In genomic region chr16:69240336-69240735, GRCh38 we compare ENCODE assay signal across 16 cellular contexts. TPM values are rescaled to one million over a fixed set of nuclear protein-coding genes. Genes with fewer than 3 reads are reported as not detected.
DNase-seq lines count a peak whose midpoint lies in the region; ATAC-seq and TF ChIP-seq lines count a peak whose summit lies in the region.
"Had no signal": no experiment of that assay in that cellular context is flagged by ENCODE, and none has a peak within 500 bp of the region (broad histone marks: within the 10 kb centered on the region; RNA-seq: fewer than 3 reads in every experiment).

No MANE protein-coding gene starts in this region.

- no peak overlapping the region for H3K4me3 ChIP-seq in IMR-90 (ENCODE audit: insufficient read depth, low read depth, low read length)
- H3K4me3 ChIP-seq in choroid plexus epithelial cell (ENCODE audit: low read depth, low read length): no peak overlapping the region
- peak overlapping the region in 1 of 2 experiments; percentile 32 for H3K4me3 ChIP-seq in mesenchymal stem cell (ENCODE audit: insufficient read depth in 1 of 2, low read depth in 1 of 2, low read length in 2 of 2)
- H3K4me3 ChIP-seq: GM12878, K562, SJSA1 had no signal

- H3K23ac ChIP-seq in IMR-90 (ENCODE audit: low read depth, low read length): peak overlapping the region; percentile 65; the same call in 1 of the 2 replicates
- no peak overlapping the region for H3K23ac ChIP-seq in mesenchymal stem cell (ENCODE audit: low read length in 2 of 2)

- no peak overlapping the region for H3K18ac ChIP-seq in IMR-90 (ENCODE audit: low read depth, low read length)
- H3K18ac ChIP-seq in mesenchymal stem cell (ENCODE audit: low read depth in 1 of 2, low read length in 2 of 2): no peak overlapping the region

- no peak overlapping the region for H4K91ac ChIP-seq in IMR-90 (ENCODE audit: insufficient read depth, low read depth, low read length)
- H4K91ac ChIP-seq in mesenchymal stem cell (ENCODE audit: low read length): no peak overlapping the region

- H2BK15ac ChIP-seq in IMR-90 (ENCODE audit: low read depth, low read length): no peak overlapping the region
- no peak overlapping the region for H2BK15ac ChIP-seq in mesenchymal stem cell (ENCODE audit: low read depth, poor library complexity, severe bottlenecking)

- no peak overlapping the region for H2BK20ac ChIP-seq in IMR-90 (ENCODE audit: low read depth, low read length)

- TF ChIP-seq RAD21 in IMR-90 (IDR thresholded peaks at IDR 0.05; ENCODE audit: low read length): no peak

- no peak overlapping the region for H2AK5ac ChIP-seq in IMR-90 (ENCODE audit: low read depth, low read length)
- H2AK5ac ChIP-seq in mesenchymal stem cell (ENCODE audit: low read length, severe bottlenecking): no peak overlapping the region

- intact Hi-C loops in IMR-90 (cut with micrococcal nuclease): no loop called here
- intact Hi-C loops in left cardiac atrium (cut with DNase I): no loop called here

- H2BK5ac ChIP-seq in IMR-90 (ENCODE audit: low read depth, low read length, poor library complexity, severe bottlenecking) (peak overlapping the region; percentile 71), mesenchymal stem cell (ENCODE audit: low read depth, low read length, poor library complexity, severe bottlenecking) (no peak overlapping the region)

- H3K9ac ChIP-seq in IMR-90 (ENCODE audit: low read depth, low read length): no peak overlapping the region
- H3K9ac ChIP-seq in mesenchymal stem cell (ENCODE audit: low read length): peak overlapping the region; percentile 16

- H3K4me1 ChIP-seq in IMR-90 (ENCODE audit: control insufficient read depth, insufficient read depth, low read length): peaks cover 24% of the 10 kb centered on the region
- H3K4me1 ChIP-seq in mesenchymal stem cell (ENCODE audit: control insufficient read depth, insufficient read depth, low read depth, low read length): no peaks in the 10 kb centered on the region
- H3K4me1 ChIP-seq: SJSA1 had no signal

- no TSS peak for BruUV-seq in IMR-90 (replicated peaks; lab: Mats Ljungman, UMichigan)

- H3K9me3 ChIP-seq in IMR-90 (ENCODE audit: control insufficient read depth, insufficient read depth, low read length) (no peaks in the 10 kb centered on the region), mesenchymal stem cell (ENCODE audit: control insufficient read depth, low read length) (no peaks in the 10 kb centered on the region)
- H3K9me3 ChIP-seq: SJSA1 had no signal

- H3K4me2 ChIP-seq in IMR-90 (ENCODE audit: low read depth, low read length): peak overlapping the region; percentile 43; the same call in 1 of the 2 replicates
- H3K4me2 ChIP-seq in mesenchymal stem cell (ENCODE audit: low read length, poor library complexity, severe bottlenecking): no peak overlapping the region

- peaks cover 16% of the 10 kb centered on the region for H3K9me1 ChIP-seq in IMR-90 (ENCODE audit: insufficient read depth, low read length)

- in situ Hi-C loops in IMR-90 (cut with MboI; ENCODE audit: low sequenced_read_pairs): no loop called here

- no peak overlapping the region for H3K56ac ChIP-seq in IMR-90 (ENCODE audit: extremely low read depth, insufficient read depth, low read length)

- 100% methylated on average over 1 of the region's 2 CpGs; no CpG with 5 or more reads in 1 of the 2 experiments for WGBS in IMR-90 (ENCODE audit: extremely low coverage in 2 of 2, insufficient read length in 1 of 2), 2 experiments
- WGBS in mesenchymal stem cell: 50% methylated on average over 2 of the region's 2 CpGs

- peaks cover 53% of the 10 kb centered on the region; the same call in 1 of the 2 replicates for H4K20me1 ChIP-seq in IMR-90 (ENCODE audit: insufficient read depth, low read length)

- no peak for TF ChIP-seq CTCF in IMR-90 (conservative IDR thresholded peaks at IDR 0.05; ENCODE audit: low read depth, low read length)
- no peak for TF ChIP-seq CTCF in choroid plexus epithelial cell (conservative IDR thresholded peaks at IDR 0.05; ENCODE audit: low read depth, low read length)

- H2BK12ac ChIP-seq in mesenchymal stem cell (ENCODE audit: low read length in 2 of 2): no peak overlapping the region

- no peak overlapping the region; the same call in 1 of the 2 replicates for H2BK120ac ChIP-seq in IMR-90 (ENCODE audit: low read depth, low read length)
- H2BK120ac ChIP-seq in mesenchymal stem cell (ENCODE audit: low read depth, low read length): no peak overlapping the region

- ATAC-seq in IMR-90 (ENCODE audit: low read depth) (peak; percentile 45; the same call in 1 of the 2 replicates), left cardiac atrium (no peak)
- ATAC-seq: GM12878, K562 had no signal

- H3K27me3 ChIP-seq in IMR-90 (ENCODE audit: control insufficient read depth, insufficient read depth, low read length) (no peaks in the 10 kb centered on the region), mesenchymal stem cell (ENCODE audit: control insufficient read depth in 1 of 2, insufficient read depth in 1 of 2, low read length in 2 of 2) (no peaks in the 10 kb centered on the region)
- H3K27me3 ChIP-seq: SJSA1 had no signal

- H4K8ac ChIP-seq in IMR-90 (ENCODE audit: low read depth in 2 of 2, low read length in 2 of 2) (no peak overlapping the region), mesenchymal stem cell (ENCODE audit: low read length) (no peak overlapping the region)

- H3K14ac ChIP-seq in IMR-90 (replicated peaks; ENCODE audit: low read depth, low read length) (peak overlapping the region; percentile 42; the same call in 1 of the 2 replicates), mesenchymal stem cell (ENCODE audit: low read length in 2 of 2) (no peak overlapping the region)

- dilution Hi-C loops in IMR-90 (cut with HindIII; ENCODE audit: low sequenced_read_pairs, unreplicated experiment): no loop called here

- H3K4ac ChIP-seq in IMR-90 (ENCODE audit: low read depth, low read length) (peak overlapping the region; percentile 36; the same call in 1 of the 2 replicates), mesenchymal stem cell (ENCODE audit: low read depth in 1 of 2, low read length in 2 of 2) (no peak overlapping the region)

- H3K79me1 ChIP-seq in IMR-90 (ENCODE audit: low read depth in 1 of 2, low read length in 2 of 2): peaks cover 45 to 87% of the 10 kb centered on the region in 2 experiments
- H3K79me1 ChIP-seq in mesenchymal stem cell (replicated peaks; ENCODE audit: low read length, poor library complexity, severe bottlenecking): peaks cover 33% of the 10 kb centered on the region

- no peak overlapping the region for H2AK9ac ChIP-seq in IMR-90 (replicated peaks; ENCODE audit: low read depth, low read length, poor library complexity)

- H2AFZ ChIP-seq in IMR-90 (replicated peaks; ENCODE audit: low read length, poor library complexity) (no peak overlapping the region), mesenchymal stem cell (ENCODE audit: low read depth, low read length) (no peak overlapping the region)

- DNase-seq in AG20443 (ENCODE audit: low spot score): peak; percentile 38
- peak; percentile 73 for DNase-seq in IMR-90
- DNase-seq in choroid plexus epithelial cell (ENCODE audit: low read depth): peak; percentile 29
- peak; percentile 39 for DNase-seq in mesenchymal stem cell
- DNase-seq in inferior parietal cortex (ENCODE audit: extremely low spot score): no peak
- no peak for DNase-seq in left cardiac atrium
- no peak for DNase-seq in DMS53 (lab: John Stamatoyannopoulos, UW)
- DNase-seq in KG1 (lab: John Stamatoyannopoulos, UW): no peak
- DNase-seq: NCI-H1436 treated with DMSO at 0.1 percent for 48 hours, NCI-H2081, NCI-H2227 treated with DMSO at 0.1 percent for 48 hours, NCI-H526 treated with DMSO at 0.1 percent for 48 hours had no signal

- H3K27ac ChIP-seq in IMR-90 (ENCODE audit: insufficient read depth, low read length) (no peak overlapping the region), mesenchymal stem cell (ENCODE audit: low read length, poor library complexity, severe bottlenecking) (no peak overlapping the region)
- H3K27ac ChIP-seq: RWPE1, SJSA1 had no signal

- CTCF ChIA-PET in IMR-90 (lab: Yijun Ruan, JAX): no interaction called here

- no peak for TF ChIP-seq POLR2A in IMR-90 (IDR thresholded peaks at IDR 0.05; ENCODE audit: low read depth, low read length)

- H3K36me3 ChIP-seq in IMR-90 (ENCODE audit: control insufficient read depth, insufficient read depth, low read length) (0 out of 2 replicates have a peak, but pooled peaks cover 2% of the 10 kb centered on the region), mesenchymal stem cell (ENCODE audit: control insufficient read depth in 1 of 2, insufficient read depth in 2 of 2, low read depth in 1 of 2, low read length in 2 of 2) (peaks cover 0 to 10% of the 10 kb centered on the region in 2 experiments)

- no peak overlapping the region for H4K5ac ChIP-seq in IMR-90 (ENCODE audit: low read depth, low read length)

- POLR2A ChIA-PET in IMR-90 (lab: Charles Lee; ENCODE audit: unreplicated experiment): no interaction called here

TF ChIP-seq in IMR-90, 13 proteins besides CTCF, POLR2A, EP300 and RAD21:
- TF ChIP-seq BHLHE40 (IDR thresholded peaks at IDR 0.05; ENCODE audit: low read depth, low read length) (no peak), FOS (IDR thresholded peaks at IDR 0.05; ENCODE audit: low read depth, low read length) (no peak), CHD1 (IDR thresholded peaks at IDR 0.05; ENCODE audit: low read depth, low read length) (no peak), MAZ (IDR thresholded peaks at IDR 0.05; ENCODE audit: borderline replicate concordance, low read depth, low read length) (no peak), RCOR1 (IDR thresholded peaks at IDR 0.05; ENCODE audit: insufficient replicate concordance, low read length) (no peak), MXI1 (IDR thresholded peaks at IDR 0.05; ENCODE audit: borderline replicate concordance, low read depth, low read length) (no peak)

RNA-seq across cellular contexts. Expression of gene SNTB2, which starts 53.4 kb away (rescaled TPM):
- total RNA-seq in IMR-90 (2012; rRNA removed) (47.5 and 58.0 TPM in 2 replicates), left cardiac atrium (10 to 100 TPM; 22.7 to 27.8 TPM)
- 23.5 and 24.8 TPM in 2 replicates for polyA plus RNA-seq in IMR-90 (2012; rRNA removed)
- 7.3 and 30.5 TPM in 2 replicates for polyA plus RNA-seq in IMR-90 (2012; cell fraction: cytosol; rRNA removed)
- polyA plus RNA-seq in IMR-90 (2012; cell fraction: nucleus; rRNA removed; ENCODE audit: low replicate concordance): 43.5 and 44.6 TPM in 2 replicates
- polyA plus RNA-seq in mesenchymal stem cell (2013, experiment 1 of 2): 8.5 TPM
- 8.2 TPM for polyA plus RNA-seq in mesenchymal stem cell (2013, experiment 2 of 2)

Comparison
In these comparisons a context has a peak if more than half of its experiments do, and no peak if none do; other contexts are left out.
1. DNase-seq: peak in AG20443 (single experiment), IMR-90 (single experiment), choroid plexus epithelial cell (single experiment) and mesenchymal stem cell (single experiment); none in inferior parietal cortex (single experiment), left cardiac atrium (single experiment), DMS53 (single experiment) and KG1 (single experiment).